8 cellular contexts compared by ENCODE assay signal in genomic region chr17:7293821-7294613, GRCh38. TPM values are rescaled to one million over a fixed set of nuclear protein-coding genes. Genes with fewer than 3 reads are reported as not detected.
DNase-seq lines count a peak whose midpoint lies in the region; ATAC-seq and TF ChIP-seq lines count a peak whose summit lies in the region.

No MANE protein-coding gene starts in this region.

- TF ChIP-seq CTCF in esophagus squamous epithelium (IDR thresholded peaks at IDR 0.05) (no peak), osteocyte (IDR thresholded peaks at IDR 0.05) (no peak)

- no peaks in the 10 kb centered on the region for H3K36me3 ChIP-seq in esophagus squamous epithelium

- H3K27ac Mint-ChIP-seq in osteocyte (ENCODE audit: unreplicated experiment) = peak overlapping the region; percentile 7

- H3K36me3 Mint-ChIP-seq in osteocyte (ENCODE audit: unreplicated experiment) = no peaks in the 10 kb centered on the region

- H3K9me3 Mint-ChIP-seq in osteocyte (ENCODE audit: unreplicated experiment) = no peaks in the 10 kb centered on the region

- peaks cover 46% of the 10 kb centered on the region for H3K27me3 Mint-ChIP-seq in osteocyte (ENCODE audit: unreplicated experiment)

- no peak for ATAC-seq in GM21381 (IDR thresholded peaks at IDR 0.05; ENCODE audit: unreplicated experiment)

- intact Hi-C loops in esophagus squamous epithelium (cut with DNase I) = no loop called here

- H3K4me1 Mint-ChIP-seq in osteocyte (ENCODE audit: unreplicated experiment) = peaks cover 24% of the 10 kb centered on the region

- peak overlapping the region; percentile 34 to 84 (median 67) for H3K27ac ChIP-seq in esophagus squamous epithelium

- no peaks in the 10 kb centered on the region for H3K9me3 ChIP-seq in esophagus squamous epithelium

- H3K27me3 ChIP-seq in esophagus squamous epithelium = peaks cover 0 to 63% (median 0%) of the 10 kb centered on the region in 4 donors

- WGBS in esophagus squamous epithelium, 2 donors = 26 to 30% methylated on average over 2 to 8 of the region's 75 CpGs

- H3K4me1 ChIP-seq in esophagus squamous epithelium = peaks cover 32 to 57% (median 37%) of the 10 kb centered on the region in 3 donors

- peak; percentile 79 for DNase-seq in ELF-1 (ENCODE audit: low read depth, low spot score)
- peak; percentile 87 for DNase-seq in NCI-H82 (lab: John Stamatoyannopoulos, UW)
- DNase-seq in esophagus squamous epithelium (lab: John Stamatoyannopoulos, UW) = no peak
- no peak for DNase-seq in osteocyte (ENCODE audit: extremely low spot score, unreplicated experiment)
- DNase-seq in cerebellum (ENCODE audit: low spot score) = no peak
- no peak for DNase-seq in SK-N-DZ (ENCODE audit: low spot score)
- no peak for DNase-seq in NCI-H2107 treated with DMSO at 0.1 percent for 48 hours (lab: John Stamatoyannopoulos, UW; ENCODE audit: unreplicated experiment)

- peak overlapping the region; percentile 52 for H3K4me3 Mint-ChIP-seq in osteocyte (ENCODE audit: unreplicated experiment)

- TF ChIP-seq POLR2A in esophagus squamous epithelium (IDR thresholded peaks at IDR 0.05) = no peak

- peak overlapping the region; percentile 12 to 62 (median 40) for H3K4me3 ChIP-seq in esophagus squamous epithelium

RNA-seq across cellular contexts. Expression of gene YBX2, which starts 0.4 kb away (rescaled TPM):
- total RNA-seq in esophagus squamous epithelium (1 to 10 TPM in 3 of 4 donors, under 1 TPM in 1; 0.44 to 3.8 (median 2.3) TPM), osteocyte (0.40 TPM in 1 of 2 replicates, not detected in the other), cerebellum (1.5 TPM)
- polyA plus RNA-seq in SK-N-DZ (2014; cell fraction: cytosol; rRNA removed) = 0.75 and 2.9 TPM in 2 replicates
- polyA plus RNA-seq in SK-N-DZ (2014; cell fraction: nucleus; rRNA removed) = 4.5 and 6.1 TPM in 2 replicates

RNA-seq across cellular contexts. Expression of gene SLC2A4, which starts 12.5 kb away (rescaled TPM):
- 10 to 100 TPM in 1 of 4 donors, 1 to 10 TPM in 2, under 1 TPM in 1; 0.83 to 21.7 (median 2.5) TPM for total RNA-seq in esophagus squamous epithelium
- 0.59 and 0.63 TPM in 2 replicates for total RNA-seq in osteocyte
- total RNA-seq in cerebellum = 0.18 TPM
- 5.1 and 5.8 TPM in 2 replicates for polyA plus RNA-seq in SK-N-DZ (2014; cell fraction: cytosol; rRNA removed)
- polyA plus RNA-seq in SK-N-DZ (2014; cell fraction: nucleus; rRNA removed) = 11.3 and 12.5 TPM in 2 replicates

RNA-seq across cellular contexts. Expression of gene EIF5A, which starts 13.4 kb away (rescaled TPM):
- total RNA-seq in esophagus squamous epithelium = 100 to 1,000 TPM; 324 to 543 (median 394) TPM
- 352 and 359 TPM in 2 replicates for total RNA-seq in osteocyte
- 81.6 TPM for total RNA-seq in cerebellum
- polyA plus RNA-seq in SK-N-DZ (2014; cell fraction: cytosol; rRNA removed) = 736 and 827 TPM in 2 replicates
- polyA plus RNA-seq in SK-N-DZ (2014; cell fraction: nucleus; rRNA removed) = 269 and 309 TPM in 2 replicates

RNA-seq across cellular contexts. Expression of gene GPS2, which starts 21.1 kb away (rescaled TPM):
- total RNA-seq in esophagus squamous epithelium (10 to 100 TPM; 40.9 to 80.7 (median 70.5) TPM), osteocyte (54.9 and 61.9 TPM in 2 replicates), cerebellum (29.2 TPM)
- polyA plus RNA-seq in SK-N-DZ (2014; cell fraction: cytosol; rRNA removed) = 96.9 and 117 TPM in 2 replicates
- polyA plus RNA-seq in SK-N-DZ (2014; cell fraction: nucleus; rRNA removed) = 237 and 334 TPM in 2 replicates

RNA-seq across cellular contexts. Expression of gene CLDN7, which starts 31.7 kb away (rescaled TPM):
- 100 to 1,000 TPM; 172 to 411 (median 208) TPM for total RNA-seq in esophagus squamous epithelium
- 0.27 and 0.89 TPM in 2 replicates for total RNA-seq in osteocyte
- total RNA-seq in cerebellum = 0.54 TPM
- polyA plus RNA-seq in SK-N-DZ (2014; cell fraction: cytosol; rRNA removed) = 0.07 TPM in 1 of 2 replicates, not detected in the other
- polyA plus RNA-seq in SK-N-DZ (2014; cell fraction: nucleus; rRNA removed) = 0.98 TPM in 1 of 2 replicates, not detected in the other

Comparison
In these comparisons a context has a peak if more than half of its experiments do, and no peak if none do; other contexts are left out.
1. DNase-seq: peak in ELF-1 (single experiment) and NCI-H82 (single experiment); none in esophagus squamous epithelium (single experiment), osteocyte (single experiment), cerebellum (single experiment), SK-N-DZ (single experiment) and NCI-H2107 treated with DMSO at 0.1 percent for 48 hours (single experiment).